ENCODE assay signal across 9 cellular contexts in the genomic region with DNA sequence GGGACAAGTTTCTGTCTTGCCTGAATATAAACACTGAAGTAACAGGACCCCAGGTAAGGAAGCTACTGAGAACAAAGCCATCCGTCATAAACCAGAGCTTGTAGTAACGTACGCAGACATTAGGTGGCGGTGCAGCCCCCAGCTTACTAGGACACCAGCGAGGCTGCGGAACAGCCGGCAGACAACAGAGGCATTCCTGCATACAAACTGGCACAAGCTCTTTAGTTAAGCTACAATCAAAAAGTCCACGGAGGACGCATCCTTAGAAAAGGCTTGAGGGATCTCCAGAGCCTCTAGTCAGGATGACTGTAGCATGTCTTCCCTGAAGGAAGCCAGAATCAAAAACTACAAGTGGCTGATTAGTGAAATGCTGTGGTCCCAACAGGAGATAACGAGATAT. TPM values are rescaled to one million over a fixed set of nuclear protein-coding genes. Genes with fewer than 3 reads are reported as not detected.
DNase-seq lines count a peak whose midpoint lies in the region; ATAC-seq, FAIRE-seq and TF ChIP-seq lines count a peak whose summit lies in the region.
"Had no signal": no experiment of that assay in that cellular context is flagged by ENCODE, and none has a peak within 500 bp of the region (broad histone marks: within the 10 kb centered on the region; RNA-seq: fewer than 3 reads in every experiment).

No MANE protein-coding gene starts in this region.

- no peak overlapping the region for H3K27ac ChIP-seq in CD4-positive, alpha-beta T cell (ENCODE audit: low read depth, low read length)
- no peak overlapping the region for H3K27ac ChIP-seq in neuronal stem cell (replicated peaks; ENCODE audit: low read length)

- H3K27me3 ChIP-seq in CD4-positive, alpha-beta T cell (ENCODE audit: control insufficient read depth, insufficient read depth, low read length) = no peaks in the 10 kb centered on the region
- no peaks in the 10 kb centered on the region for H3K27me3 ChIP-seq in neuronal stem cell (ENCODE audit: control insufficient read depth in 3 of 3, insufficient read depth in 3 of 3, low read depth in 1 of 3, low read length in 3 of 3)

- H4K91ac ChIP-seq in neuronal stem cell (ENCODE audit: low read depth, low read length, poor library complexity) = no peak overlapping the region

- no peak overlapping the region for H2BK120ac ChIP-seq in neuronal stem cell (ENCODE audit: low read depth, low read length)

- peaks cover 90% of the 10 kb centered on the region for H3K9me3 ChIP-seq in CD4-positive, alpha-beta T cell (ENCODE audit: control insufficient read depth, low read length)
- peaks cover 0 to 65% of the 10 kb centered on the region in 2 donors for H3K9me3 ChIP-seq in neuronal stem cell (replicated peaks in 1 of 2; ENCODE audit: control insufficient read depth in 2 of 2, insufficient read depth in 1 of 2, low read depth in 1 of 2, low read length in 2 of 2)

- H3K27ac Mint-ChIP-seq in CD4-positive, alpha-beta T cell = no peak overlapping the region
- H3K27ac Mint-ChIP-seq: stimulated activated naive CD8-positive, alpha-beta T cell treated with anti-CD3 and anti-CD28 coated beads, Interleukin-15, Interleukin-2, amounts not matched to agents 100 ng/mL and 50 ng/mL, for 24 hours had no signal

- no peak overlapping the region for H2AK5ac ChIP-seq in neuronal stem cell (ENCODE audit: low read depth, low read length)

- no peak overlapping the region for H3K14ac ChIP-seq in neuronal stem cell (ENCODE audit: low read length)

- H3K4me1 Mint-ChIP-seq in CD4-positive, alpha-beta T cell (ENCODE audit: low read depth) = peaks cover 14% of the 10 kb centered on the region

- no peaks in the 10 kb centered on the region for H3K79me1 ChIP-seq in neuronal stem cell (ENCODE audit: low read depth, low read length)

- POLR2A ChIA-PET in CD4-positive, alpha-beta T cell (lab: Charles Lee) = interaction anchor here (0.7 kb wide), 2 partner anchors 289 to 1055 kb away, joined by 3 read pairs; no protein-coding TSS in a partner anchor

- peak; percentile 34 for ATAC-seq in CD4-positive, alpha-beta T cell (ENCODE audit: poor library complexity)
- no peak for ATAC-seq in HG03342 (IDR thresholded peaks at IDR 0.05; ENCODE audit: unreplicated experiment)

- H3K4me1 ChIP-seq in neuronal stem cell (ENCODE audit: control insufficient read depth in 2 of 2, insufficient read depth in 1 of 2, low read depth in 1 of 2, low read length in 2 of 2) = no peaks in the 10 kb centered on the region

- no peak overlapping the region for H4K8ac ChIP-seq in neuronal stem cell (ENCODE audit: low read depth, low read length)

- H3K4ac ChIP-seq in neuronal stem cell (ENCODE audit: low read length) = no peak overlapping the region

- H3K4me3 ChIP-seq in fibroblast of pulmonary artery (replicated peaks; ENCODE audit: low read depth, low read length) (no peak overlapping the region), neuronal stem cell (ENCODE audit: low read length in 2 of 2) (no peak overlapping the region)

- H3K18ac ChIP-seq in neuronal stem cell (ENCODE audit: low read length) = no peak overlapping the region

- FAIRE-seq in H54 (lab: Jason Lieb, UNC) = no peak

- no peaks in the 10 kb centered on the region for H3K27me3 Mint-ChIP-seq in CD4-positive, alpha-beta T cell
- H3K27me3 Mint-ChIP-seq: stimulated activated naive CD8-positive, alpha-beta T cell treated with anti-CD3 and anti-CD28 coated beads, Interleukin-15, Interleukin-2, amounts not matched to agents 100 ng/mL and 50 ng/mL, for 24 hours had no signal

- CTCF ChIA-PET in CD4-positive, alpha-beta T cell (lab: Charles Lee) = interaction anchor here (0.7 kb wide), 1 partner anchor 124 kb away, joined by 4 read pairs; no protein-coding TSS in a partner anchor

- H2BK15ac ChIP-seq in neuronal stem cell (ENCODE audit: low read length) = no peak overlapping the region

- H3K4me3 Mint-ChIP-seq in CD4-positive, alpha-beta T cell = no peak overlapping the region
- H3K4me3 Mint-ChIP-seq: stimulated activated naive CD8-positive, alpha-beta T cell treated with anti-CD3 and anti-CD28 coated beads, Interleukin-15, Interleukin-2, amounts not matched to agents 100 ng/mL and 50 ng/mL, for 24 hours had no signal

- H3K4me2 ChIP-seq in neuronal stem cell (ENCODE audit: insufficient read depth, low read length, poor library complexity, severe bottlenecking) = no peak overlapping the region

- intact Hi-C loops in CD4-positive, alpha-beta T cell (cut with DNase I, micrococcal nuclease) = loop anchor here in 1 of 2 experiments (10.0 kb wide), 1 partner anchor 68 kb away; no protein-coding TSS in a partner anchor

- peaks cover 29% of the 10 kb centered on the region for H3K9me3 Mint-ChIP-seq in CD4-positive, alpha-beta T cell

- H3K36me3 Mint-ChIP-seq in CD4-positive, alpha-beta T cell (ENCODE audit: low read depth) = peaks cover 100% of the 10 kb centered on the region

- H3K23ac ChIP-seq in neuronal stem cell (ENCODE audit: low read depth, low read length, poor library complexity) = no peak overlapping the region

- no peak overlapping the region for H2BK5ac ChIP-seq in neuronal stem cell (ENCODE audit: low read length)

- no peak overlapping the region for H3K9ac ChIP-seq in neuronal stem cell (ENCODE audit: low read depth, low read length, poor library complexity)

- no peak overlapping the region for H2BK12ac ChIP-seq in neuronal stem cell (ENCODE audit: low read length)

- TF ChIP-seq POLR2A in H54 (IDR thresholded peaks at IDR 0.05; ENCODE audit: low read depth, low read length) = no peak

- no peak for DNase-seq in CD4-positive, alpha-beta T cell
- peak; percentile 35 to 65 for DNase-seq in NCI-H526 (lab: John Stamatoyannopoulos, UW)
- DNase-seq in fibroblast of pulmonary artery (ENCODE audit: low read depth) = peak; percentile 61
- peak; percentile 47 for DNase-seq in neuronal stem cell (ENCODE audit: low spot score)
- DNase-seq in GF-D8 (lab: John Stamatoyannopoulos, UW) = no peak
- DNase-seq in H54 (ENCODE audit: insufficient read length, low spot score) = no peak
- no peak for DNase-seq in activated CD4-positive, CD25-positive, alpha-beta regulatory T cell (lab: John Stamatoyannopoulos, UW)

- TF ChIP-seq CTCF in CD4-positive, alpha-beta T cell (IDR thresholded peaks at IDR 0.05) = no peak
- peak; percentile 64 for TF ChIP-seq CTCF in fibroblast of pulmonary artery (IDR thresholded peaks at IDR 0.05; ENCODE audit: low read length, missing control alignments)

- no peak overlapping the region for H2AFZ ChIP-seq in neuronal stem cell (ENCODE audit: low read length)

- WGBS in neuronal stem cell (ENCODE audit: extremely low coverage in 2 of 2, insufficient read length in 2 of 2, insufficient replicate concordance in 1 of 2), 2 donors = no CpG with 5 or more reads among the region's 10 CpGs

- H3K36me3 ChIP-seq in neuronal stem cell (replicated peaks in 1 of 2; ENCODE audit: control insufficient read depth in 2 of 2, insufficient read depth in 2 of 2, low read length in 2 of 2) = peaks cover 13 to 84% of the 10 kb centered on the region in 2 donors

RNA-seq across cellular contexts. Expression of gene ZNF160, which starts 26.2 kb away (rescaled TPM):
- 10 to 100 TPM; 42.1 to 45.5 TPM for total RNA-seq in CD4-positive, alpha-beta T cell
- 14.8 TPM for polyA plus RNA-seq in neuronal stem cell (2013, experiment 1 of 2)
- polyA plus RNA-seq in neuronal stem cell (2013, experiment 2 of 2) = 15.4 TPM

RNA-seq across cellular contexts. Expression of gene ERVV-2, which starts 32.4 kb away (rescaled TPM):
- total RNA-seq in CD4-positive, alpha-beta T cell = not detected
- polyA plus RNA-seq in neuronal stem cell (2013, experiment 1 of 2) = 0.03 TPM
- not detected for polyA plus RNA-seq in neuronal stem cell (2013, experiment 2 of 2)

RNA-seq across cellular contexts. Expression of gene ZNF415, which starts 55.7 kb away (rescaled TPM):
- total RNA-seq in CD4-positive, alpha-beta T cell = 1 to 10 TPM; 1.2 to 1.7 TPM
- polyA plus RNA-seq in neuronal stem cell (2013, experiment 1 of 2) = 17.2 TPM
- 18.0 TPM for polyA plus RNA-seq in neuronal stem cell (2013, experiment 2 of 2)

Comparison
In these comparisons a context has a peak if more than half of its experiments do, and no peak if none do; other contexts are left out.
1. DNase-seq: peak in NCI-H526 (2 of 2), fibroblast of pulmonary artery (single experiment) and neuronal stem cell (single experiment); none in CD4-positive, alpha-beta T cell (0 of 10), GF-D8 (single experiment), H54 (single experiment) and activated CD4-positive, CD25-positive, alpha-beta regulatory T cell (0 of 4).